9 cellular contexts compared by ENCODE assay signal in the genomic region with DNA sequence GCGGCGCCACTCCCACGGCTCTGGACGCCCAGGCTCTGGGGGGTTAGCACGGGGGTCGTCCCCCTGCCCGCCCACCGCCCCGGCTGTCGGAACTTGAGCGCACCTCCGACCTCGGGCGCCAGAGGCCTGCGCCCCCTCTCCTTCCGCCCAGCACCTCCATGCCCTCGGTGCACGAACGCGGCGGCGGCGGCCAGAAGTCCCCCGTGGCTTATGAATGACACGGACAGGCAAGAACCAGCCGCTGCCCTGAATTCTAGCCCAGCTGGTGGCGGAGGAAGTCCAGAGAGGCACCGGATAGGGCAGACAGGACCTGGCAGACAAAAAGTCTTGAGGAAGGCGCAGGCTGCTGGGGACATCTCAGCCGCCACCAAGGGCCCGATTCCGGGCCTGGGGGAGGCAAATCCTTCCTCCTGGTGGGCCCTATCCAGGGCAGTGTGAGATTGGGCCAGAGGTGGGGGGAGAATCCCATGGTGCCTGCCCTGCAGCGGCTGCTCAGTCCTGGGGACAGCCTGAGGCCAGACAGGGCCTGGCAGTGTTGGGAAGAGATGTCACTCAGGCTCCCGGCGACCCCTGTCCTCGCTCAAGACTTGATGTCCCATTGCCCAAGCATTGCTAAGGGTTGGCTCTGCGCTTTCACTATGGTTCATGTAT. TPM values are rescaled to one million over a fixed set of nuclear protein-coding genes. Genes with fewer than 3 reads are reported as not detected.
DNase-seq lines count a peak whose midpoint lies in the region; ATAC-seq and TF ChIP-seq lines count a peak whose summit lies in the region.
"Had no signal": no experiment of that assay in that cellular context is flagged by ENCODE, and none has a peak within 500 bp of the region (broad histone marks: within the 10 kb centered on the region; RNA-seq: fewer than 3 reads in every experiment).

No MANE protein-coding gene starts in this region.

- H3K9me3 ChIP-seq in esophagus squamous epithelium: no peaks in the 10 kb centered on the region
- no peaks in the 10 kb centered on the region for H3K9me3 ChIP-seq in vagina

- peak overlapping the region; percentile 27 to 68 (median 53) for H3K27ac Mint-ChIP-seq in nephron

- H3K4me3 ChIP-seq in esophagus squamous epithelium (peak overlapping the region; percentile 15 to 67 (median 47)), vagina (peak overlapping the region; percentile 55)

- no peaks in the 10 kb centered on the region for H3K9me3 Mint-ChIP-seq in nephron

- ATAC-seq in Right ventricle myocardium inferior (no peak), Right ventricle myocardium superior (ENCODE audit: poor library complexity) (no peak), GM18511 (IDR thresholded peaks at IDR 0.05; ENCODE audit: unreplicated experiment) (no peak)

- TF ChIP-seq CTCF in esophagus squamous epithelium (IDR thresholded peaks at IDR 0.05): no peak
- TF ChIP-seq CTCF in nephron (IDR thresholded peaks at IDR 0.05; ENCODE audit: unreplicated experiment in 3 of 3): no peak
- TF ChIP-seq CTCF in vagina (IDR thresholded peaks at IDR 0.05): no peak

- no peaks in the 10 kb centered on the region for H3K36me3 ChIP-seq in esophagus squamous epithelium
- H3K36me3 ChIP-seq in vagina: no peaks in the 10 kb centered on the region

- peaks cover 0 to 47% (median 3%) of the 10 kb centered on the region in 4 donors for H3K27me3 ChIP-seq in esophagus squamous epithelium
- no peaks in the 10 kb centered on the region for H3K27me3 ChIP-seq in vagina

- intact Hi-C loops in Right ventricle myocardium inferior (cut with DNase I) (no loop called here), Right ventricle myocardium superior (cut with DNase I) (no loop called here), esophagus squamous epithelium (cut with DNase I) (no loop called here), vagina (cut with DNase I) (loop anchor here (10.0 kb wide), 1 partner anchor 176 kb away; a partner anchor contains a TSS)

- TF ChIP-seq POLR2A in esophagus squamous epithelium (IDR thresholded peaks at IDR 0.05) (no peak), vagina (IDR thresholded peaks at IDR 0.05) (no peak)

- peaks cover 66% of the 10 kb centered on the region for H3K4me1 Mint-ChIP-seq in nephron

- H3K27ac ChIP-seq in esophagus squamous epithelium: peak overlapping the region; percentile 32 to 87 (median 70)
- peak overlapping the region; percentile 88 for H3K27ac ChIP-seq in vagina

- H3K4me1 ChIP-seq in esophagus squamous epithelium (peaks cover 16 to 88% (median 18%) of the 10 kb centered on the region in 3 donors), vagina (peaks cover 66% of the 10 kb centered on the region)

- DNase-seq in Right ventricle myocardium inferior (ENCODE audit: missing footprints) (peak; percentile 69), Right ventricle myocardium superior (no peak), esophagus squamous epithelium (lab: John Stamatoyannopoulos, UW) (no peak), vagina (ENCODE audit: extremely low spot score in 2 of 2) (no peak), T-helper 2 cell (no peak), SW480 (ENCODE audit: low spot score) (no peak)
- DNase-seq: effector CD4-positive, alpha-beta T cell had no signal

- H3K4me3 Mint-ChIP-seq in nephron: peak overlapping the region; percentile 71 to 86 (median 82)

- WGBS in esophagus squamous epithelium, 2 donors: 69 to 74% methylated on average over 4 to 8 of the region's 37 CpGs

- H3K27me3 Mint-ChIP-seq in nephron (ENCODE audit: low read depth): peaks cover 41% of the 10 kb centered on the region

- H3K36me3 Mint-ChIP-seq in nephron (ENCODE audit: low read depth): no peaks in the 10 kb centered on the region

RNA-seq across cellular contexts. Expression of a gene that starts 0.9 kb away (rescaled TPM):
- total RNA-seq in Right ventricle myocardium inferior (38.2 TPM), Right ventricle myocardium superior (34.2 TPM), esophagus squamous epithelium (10 to 100 TPM in 2 of 4 donors, 1 to 10 TPM in 2; 1.3 to 12.8 (median 6.9) TPM), vagina (30.0 TPM)

RNA-seq across cellular contexts. Expression of a gene that starts 1.4 kb away (rescaled TPM):
- 3.4 TPM for total RNA-seq in Right ventricle myocardium inferior
- total RNA-seq in Right ventricle myocardium superior: 4.0 TPM
- 1 to 10 TPM in 2 of 4 donors, under 1 TPM in 1, not detected in 1; 0.73 to 2.5 (median 1.4) TPM for total RNA-seq in esophagus squamous epithelium
- total RNA-seq in vagina: 21.4 TPM

RNA-seq across cellular contexts. Expression of a gene that starts 37.2 kb away (rescaled TPM):
- total RNA-seq in Right ventricle myocardium inferior: 17.9 TPM
- 15.4 TPM for total RNA-seq in Right ventricle myocardium superior
- total RNA-seq in esophagus squamous epithelium: 10 to 100 TPM; 27.0 to 38.5 (median 33.7) TPM
- total RNA-seq in vagina: 34.6 TPM

RNA-seq across cellular contexts. Expression of a gene that starts 47.3 kb away (rescaled TPM):
- total RNA-seq in Right ventricle myocardium inferior (5.7 TPM), Right ventricle myocardium superior (6.1 TPM), esophagus squamous epithelium (10 to 100 TPM; 15.2 to 39.9 (median 29.5) TPM), vagina (24.8 TPM)
